8 cellular contexts compared by ENCODE assay signal in genomic region chr19:2236285-2237050, GRCh38. TPM values are rescaled to one million over a fixed set of nuclear protein-coding genes. Genes with fewer than 3 reads are reported as not detected.
A peak's percentile ranks its signal among the peaks of the same experiment; 100 is the strongest.
DNase-seq lines count a peak whose midpoint lies in the region; ATAC-seq and TF ChIP-seq lines count a peak whose summit lies in the region.

A gene with protein sequence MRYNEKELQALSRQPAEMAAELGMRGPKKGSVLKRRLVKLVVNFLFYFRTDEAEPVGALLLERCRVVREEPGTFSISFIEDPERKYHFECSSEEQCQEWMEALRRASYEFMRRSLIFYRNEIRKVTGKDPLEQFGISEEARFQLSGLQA (minus strand): TSS chr19:2236329. CDS start chr19:2236248, 81 bp downstream.
Gene SF3A2, plus strand, starts transcription at chr19:2236824. Its CDS starts 6,595 bp downstream, at chr19:2243419.

- TF ChIP-seq CTCF in colonic mucosa (IDR thresholded peaks at IDR 0.05) = peak; percentile 97

- DNase-seq in C1 segment of cervical spinal cord (lab: John Stamatoyannopoulos, UW) = peak; percentile 74 to 99 (median 96)
- DNase-seq in GM19240 (ENCODE audit: insufficient read length, low spot score) = peak; percentile 99
- peak; percentile 88 to 96 for DNase-seq in NCI-H526 (lab: John Stamatoyannopoulos, UW)
- DNase-seq in activated CD4-positive, alpha-beta T cell treated with anti-CD3 and anti-CD28 coated beads for 48 hours = peak; percentile 99
- DNase-seq in colonic mucosa = peak; percentile 97
- peak; percentile 97 for DNase-seq in kidney tubule cell (ENCODE audit: low spot score)
- DNase-seq in stimulated activated CD4-positive, alpha-beta T cell treated with anti-CD3 and anti-CD28 coated beads, Interleukin-1b, Interleukin-23, amount 100 ng/mL, for 24 hours (ENCODE audit: low read depth in 4 of 4, low spot score in 1 of 4) = peak; percentile 95 to 97 (median 96)

- peak within 1 kb of the TSS; percentile 76 to 91 for H3K9ac ChIP-seq in colonic mucosa (ENCODE audit: low read depth in 2 of 2, low read length in 2 of 2)

- H3K4me1 ChIP-seq in colonic mucosa = peaks cover 27% of the 10 kb centered on the region

- peak within 1 kb of the TSS; percentile 97 for H3K4me3 ChIP-seq in colonic mucosa

- peak; percentile 61 for ATAC-seq in HG03460 (IDR thresholded peaks at IDR 0.05; ENCODE audit: unreplicated experiment)

- H3K9me3 ChIP-seq in colonic mucosa = no peaks in the 10 kb centered on the region

- H3K27me3 ChIP-seq in colonic mucosa = no peaks in the 10 kb centered on the region

- intact Hi-C loops in colonic mucosa (cut with DNase I) = loop anchor here (5.0 to 10.0 kb wide), 2 partner anchors 36 to 72 kb away; partner anchors contain the start of gene DOT1L

- H3K27ac ChIP-seq in colonic mucosa = peak within 1 kb of the TSS; percentile 100

- no peaks in the 10 kb centered on the region for H3K36me3 ChIP-seq in colonic mucosa

RNA-seq across cellular contexts. Expression of the first gene that starts in this region (rescaled TPM):
- 100 to 1,000 TPM; 176 to 238 TPM for total RNA-seq in colonic mucosa

RNA-seq across cellular contexts. Expression of gene SF3A2, which starts in this region (rescaled TPM):
- total RNA-seq in colonic mucosa = 10 to 100 TPM; 60.9 to 99.8 TPM

Comparison
In these comparisons a context has a peak if more than half of its experiments do, and no peak if none do; other contexts are left out.
1. Peak in every context shown above with its lines: DNase-seq, ATAC-seq, H3K4me3 ChIP-seq and H3K27ac ChIP-seq.